ENCODE assay signal across 12 cellular contexts in genomic region chr11:76320929-76321328, GRCh38.
DNase-seq lines count a peak whose midpoint lies in the region; ATAC-seq, FAIRE-seq and TF ChIP-seq lines count a peak whose summit lies in the region.
"Had no signal": no experiment of that assay in that cellular context is flagged by ENCODE, and none has a peak within 500 bp of the region (broad histone marks: within the 10 kb centered on the region; RNA-seq: fewer than 3 reads in every experiment).

No MANE protein-coding gene starts in this region.

- no peaks in the 10 kb centered on the region for H3K79me2 ChIP-seq in K562 (ENCODE audit: control insufficient read depth, insufficient read depth, low read length)
- H3K79me2 ChIP-seq in neural progenitor cell (ENCODE audit: low read depth), result no peaks in the 10 kb centered on the region

- H2AFZ ChIP-seq in K562 (ENCODE audit: low read depth, low read length) (no peak overlapping the region), neural progenitor cell (replicated peaks) (no peak overlapping the region)

- 15% methylated on average over 6 of the region's 6 CpGs for WGBS in K562 (ENCODE audit: insufficient coverage, low coverage, missing lambda C conversion rate)

- H3K4me1 Mint-ChIP-seq in activated naive CD4-positive, alpha-beta T cell treated with anti-CD3 and anti-CD28 coated beads, Interleukin-2, amount 50 U/mL, for 24 hours, result peaks cover 3% of the 10 kb centered on the region
- no peaks in the 10 kb centered on the region for H3K4me1 Mint-ChIP-seq in glutamatergic neuron (ENCODE audit: low read depth, unreplicated experiment)
- peaks cover 6% of the 10 kb centered on the region for H3K4me1 Mint-ChIP-seq in neural progenitor cell

- CTCF ChIA-PET in K562 (lab: Yijun Ruan, JAX; ENCODE audit: low intra/inter-chr PET ratio), result no interaction called here

- no peak overlapping the region for H3K4me3 Mint-ChIP-seq in activated naive CD4-positive, alpha-beta T cell treated with anti-CD3 and anti-CD28 coated beads, Interleukin-2, amount 50 U/mL, for 24 hours
- H3K4me3 Mint-ChIP-seq in glutamatergic neuron (ENCODE audit: unreplicated experiment) (peak overlapping the region; percentile 16), neural progenitor cell (peak overlapping the region; percentile 64)
- H3K4me3 Mint-ChIP-seq: CD4-positive, CD25-positive, alpha-beta regulatory T cell had no signal

- TF ChIP-seq RAD21 in K562 (CRISPR knock-in tag; conservative IDR thresholded peaks at IDR 0.05 in 1 of 2, IDR thresholded peaks at IDR 0.05 in 1 of 2), result no peak

- FAIRE-seq in K562 (lab: Jason Lieb, UNC), result no peak

- TF ChIP-seq CTCF in K562 (IDR thresholded peaks at IDR 0.05 in 2 of 3, conservative IDR thresholded peaks at IDR 0.05 in 1 of 3; ENCODE audit: insufficient read depth in 2 of 3, low read depth in 1 of 3, low read length in 3 of 3) (no peak), glutamatergic neuron (IDR thresholded peaks at IDR 0.05; ENCODE audit: partially characterized antibody, unreplicated experiment) (no peak), neural progenitor cell (IDR thresholded peaks at IDR 0.05) (no peak)

- H3K27ac ChIP-seq in K562 (ENCODE audit: extremely low read depth, low read depth, low read length), result no peak overlapping the region
- H3K27ac ChIP-seq in neural progenitor cell, result no peak overlapping the region
- H3K27ac ChIP-seq in effector memory CD4-positive, alpha-beta T cell (ENCODE audit: insufficient read depth, low read length, poor library complexity, severe bottlenecking), result no peak overlapping the region
- H3K27ac ChIP-seq: BLaER1 treated with 17β-estradiol and CSF1 and Interleukin-3, amounts not matched to agents 10 nM and 100 nM had no signal

- POLR2A ChIA-PET in K562 (lab: Yijun Ruan, JAX), result interaction anchor here (0.6 kb wide), 1 partner anchor 11 kb away, joined by 3 read pairs; no protein-coding TSS in a partner anchor

- no peak overlapping the region for H3K4me2 ChIP-seq in K562 (ENCODE audit: insufficient read depth, low read length)
- no peak overlapping the region for H3K4me2 ChIP-seq in neural progenitor cell

- peaks cover 28% of the 10 kb centered on the region for H3K27me3 Mint-ChIP-seq in activated naive CD4-positive, alpha-beta T cell treated with anti-CD3 and anti-CD28 coated beads, Interleukin-2, amount 50 U/mL, for 24 hours
- H3K27me3 Mint-ChIP-seq in glutamatergic neuron (ENCODE audit: unreplicated experiment), result peaks cover 20% of the 10 kb centered on the region
- peaks cover 30% of the 10 kb centered on the region for H3K27me3 Mint-ChIP-seq in neural progenitor cell (ENCODE audit: insufficient read depth, low read depth)

- no peaks in the 10 kb centered on the region for H3K9me3 ChIP-seq in K562 (replicated peaks; ENCODE audit: control insufficient read depth, insufficient read depth, low read depth, low read length)
- H3K9me3 ChIP-seq in neural progenitor cell (ENCODE audit: low read depth), result no peaks in the 10 kb centered on the region
- H3K9me3 ChIP-seq in HAP-1, result no peaks in the 10 kb centered on the region
- no peaks in the 10 kb centered on the region for H3K9me3 ChIP-seq in effector memory CD4-positive, alpha-beta T cell (ENCODE audit: control insufficient read depth, low read length)
- H3K9me3 ChIP-seq: BLaER1 treated with 17β-estradiol and CSF1 and Interleukin-3, amounts not matched to agents 10 nM and 100 nM had no signal

- H3F3A ChIP-seq in neural progenitor cell (ENCODE audit: low read depth), result no peaks in the 10 kb centered on the region

- H3K9me1 ChIP-seq in K562 (ENCODE audit: control insufficient read depth, insufficient read depth, low read length), result peaks cover 4% of the 10 kb centered on the region

- in situ Hi-C loops in K562 (cut with MboI), result no loop called here
- in situ Hi-C loops in HAP-1 (cut with MboI; ENCODE audit: low sequenced_read_pairs), result loop anchor here (25.0 kb wide), 1 partner anchor 609 kb away; the partner anchor contains the start of gene MOGAT2

- intact Hi-C loops in K562 (cut with micrococcal nuclease), result loop anchor here (10.0 kb wide), 1 partner anchor 354 kb away; the partner anchor contains the start of gene LRRC32

- no TSS peak for BruUV-seq in K562 (replicated peaks; lab: Mats Ljungman, UMichigan)

- no peak for TF ChIP-seq EP300 in K562 (IDR thresholded peaks at IDR 0.05; ENCODE audit: low read length)

- H4K20me1 ChIP-seq in K562 (replicated peaks; ENCODE audit: control insufficient read depth, insufficient read depth, low read length), result no peaks in the 10 kb centered on the region
- H4K20me1 ChIP-seq in neural progenitor cell (ENCODE audit: low read depth), result no peaks in the 10 kb centered on the region

- peak overlapping the region; percentile 59 for H3K27ac Mint-ChIP-seq in activated naive CD4-positive, alpha-beta T cell treated with anti-CD3 and anti-CD28 coated beads, Interleukin-2, amount 50 U/mL, for 24 hours
- H3K27ac Mint-ChIP-seq in glutamatergic neuron (ENCODE audit: unreplicated experiment) (no peak overlapping the region), neural progenitor cell (no peak overlapping the region)

- H3K27me3 ChIP-seq in K562 (ENCODE audit: control insufficient read depth in 2 of 2, insufficient read depth in 2 of 2, low read length in 2 of 2) (peaks cover 0 to 11% of the 10 kb centered on the region in 2 experiments; a peak in 2 of 5 replicates), neural progenitor cell (peaks cover 51% of the 10 kb centered on the region), HAP-1 (ENCODE audit: low read depth) (no peaks in the 10 kb centered on the region)
- H3K27me3 ChIP-seq in effector memory CD4-positive, alpha-beta T cell (replicated peaks; ENCODE audit: control insufficient read depth, insufficient read depth, low read length, poor library complexity, severe bottlenecking), result peaks cover 7% of the 10 kb centered on the region

- ATAC-seq in K562 (no peak), GM19351 (IDR thresholded peaks at IDR 0.05; ENCODE audit: unreplicated experiment) (no peak)

- no peaks in the 10 kb centered on the region for H3K36me3 Mint-ChIP-seq in activated naive CD4-positive, alpha-beta T cell treated with anti-CD3 and anti-CD28 coated beads, Interleukin-2, amount 50 U/mL, for 24 hours
- no peaks in the 10 kb centered on the region for H3K36me3 Mint-ChIP-seq in glutamatergic neuron (ENCODE audit: unreplicated experiment)
- H3K36me3 Mint-ChIP-seq in neural progenitor cell, result no peaks in the 10 kb centered on the region
- H3K36me3 Mint-ChIP-seq: CD4-positive, CD25-positive, alpha-beta regulatory T cell had no signal

- H3K4me1 ChIP-seq in K562 (replicated peaks in 1 of 2; ENCODE audit: control insufficient read depth in 2 of 2, insufficient read depth in 2 of 2, low read length in 2 of 2) (peaks cover 6 to 13% of the 10 kb centered on the region in 2 experiments; a peak in 3 of 5 replicates), neural progenitor cell (peaks cover 10% of the 10 kb centered on the region), HAP-1 (peaks cover 5% of the 10 kb centered on the region; the same call in 1 of the 2 replicates)
- H3K4me1 ChIP-seq in effector memory CD4-positive, alpha-beta T cell (ENCODE audit: control insufficient read depth, insufficient read depth, low read length, poor library complexity, severe bottlenecking), result peaks cover 5% of the 10 kb centered on the region

- H3K36me3 ChIP-seq in K562 (ENCODE audit: control insufficient read depth, insufficient read depth, low read length), result no peaks in the 10 kb centered on the region
- no peaks in the 10 kb centered on the region for H3K36me3 ChIP-seq in neural progenitor cell
- H3K36me3 ChIP-seq in HAP-1 (replicated peaks), result no peaks in the 10 kb centered on the region
- H3K36me3 ChIP-seq in effector memory CD4-positive, alpha-beta T cell (ENCODE audit: control insufficient read depth, insufficient read depth, low read length), result no peaks in the 10 kb centered on the region
- H3K36me3 ChIP-seq: BLaER1 treated with 17β-estradiol and CSF1 and Interleukin-3, amounts not matched to agents 10 nM and 100 nM had no signal

- no peak for DNase-seq in activated naive CD4-positive, alpha-beta T cell treated with Interleukin-2 at 50 U/mL for 16 hours
- DNase-seq in K562 (ENCODE audit: extremely low read depth in 1 of 4, low spot score in 3 of 4) (no peak), glutamatergic neuron (no peak), neural progenitor cell (ENCODE audit: low spot score) (no peak), HAP-1 (ENCODE audit: low spot score in 2 of 2) (no peak)
- DNase-seq in effector memory CD4-positive, alpha-beta T cell, result no peak
- DNase-seq: 8988T; CD4-positive, CD25-positive, alpha-beta regulatory T cell; GF-D8 had no signal

- H3K4me3 ChIP-seq in K562, result no peak overlapping the region
- no peak overlapping the region for H3K4me3 ChIP-seq in neural progenitor cell
- H3K4me3 ChIP-seq in HAP-1, result no peak overlapping the region
- no peak overlapping the region for H3K4me3 ChIP-seq in effector memory CD4-positive, alpha-beta T cell (ENCODE audit: insufficient read depth, low read depth, low read length, poor library complexity, severe bottlenecking)

- H3K9me3 Mint-ChIP-seq in activated naive CD4-positive, alpha-beta T cell treated with anti-CD3 and anti-CD28 coated beads, Interleukin-2, amount 50 U/mL, for 24 hours, result no peaks in the 10 kb centered on the region
- H3K9me3 Mint-ChIP-seq in glutamatergic neuron (ENCODE audit: unreplicated experiment) (peaks cover 9% of the 10 kb centered on the region), neural progenitor cell (no peaks in the 10 kb centered on the region)
- H3K9me3 Mint-ChIP-seq: CD4-positive, CD25-positive, alpha-beta regulatory T cell had no signal

- H3K9ac ChIP-seq in K562 (ENCODE audit: insufficient read depth in 1 of 2, low read depth in 2 of 2, low read length in 2 of 2), result no peak overlapping the region
- H3K9ac ChIP-seq in neural progenitor cell, result no peak overlapping the region
- H3K9ac ChIP-seq: BLaER1 treated with 17β-estradiol and CSF1 and Interleukin-3, amounts not matched to agents 10 nM and 100 nM had no signal

- no peak for TF ChIP-seq POLR2A in K562 (conservative IDR thresholded peaks at IDR 0.05)

TF ChIP-seq in K562, 482 proteins besides CTCF, POLR2A, EP300 and RAD21 (continues in another document):
- TF ChIP-seq KDM1A (IDR thresholded peaks at IDR 0.05) (0 out of 4 replicates have a peak, but pooled peaks have one; percentile 10 to 23), CBX8 (IDR thresholded peaks at IDR 0.05; ENCODE audit: borderline replicate concordance, extremely low read depth, low read depth, low read length, poor library complexity, severe bottlenecking) (no peak), ZFP36 (IDR thresholded peaks at IDR 0.05; ENCODE audit: low read depth, low read length, partially characterized antibody) (peak; percentile 62), RBM25 (IDR thresholded peaks at IDR 0.05; ENCODE audit: low read depth, low read length, severe bottlenecking) (peak; percentile 78), JUNB (CRISPR knock-in tag; conservative IDR thresholded peaks at IDR 0.05) (no peak)
